ENCODE assay signal across 15 cellular contexts in the genomic region with DNA sequence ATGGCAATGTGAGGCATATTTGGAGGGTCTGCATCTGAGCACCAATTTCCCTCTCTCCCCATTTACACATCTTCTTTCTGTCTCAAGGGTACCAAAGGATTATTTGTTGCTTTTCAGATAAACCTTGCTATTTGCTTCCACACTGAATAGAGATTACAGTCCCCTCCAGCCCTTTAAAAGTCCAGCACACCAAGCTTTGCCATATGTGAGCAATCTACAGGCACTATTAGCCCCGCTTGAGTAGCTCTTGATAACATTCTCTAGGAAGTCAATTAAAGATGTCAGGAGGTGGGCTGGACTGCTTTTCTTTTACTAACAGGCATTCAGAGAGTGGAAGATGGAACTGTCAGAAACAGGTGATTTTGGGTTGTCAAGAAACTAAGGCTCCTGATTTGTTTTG.
DNase-seq lines count a peak whose midpoint lies in the region; ATAC-seq and TF ChIP-seq lines count a peak whose summit lies in the region.
"Had no signal": no experiment of that assay in that cellular context is flagged by ENCODE, and none has a peak within 500 bp of the region (broad histone marks: within the 10 kb centered on the region; RNA-seq: fewer than 3 reads in every experiment).

No MANE protein-coding gene starts in this region.

- DNase-seq in BE2C (peak; percentile 62), Karpas-422 (no peak), SK-N-DZ (ENCODE audit: low spot score) (peak; percentile 58), left kidney (ENCODE audit: low read depth, low spot score) (peak; percentile 52)
- no peak for DNase-seq in stimulated activated effector memory CD8-positive, alpha-beta T cell treated with anti-CD3 and anti-CD28 coated beads, Interleukin-12 subunit alpha, Interleukin-12 subunit beta, amount 100 ng/mL, for 72 hours (ENCODE audit: low spot score in 2 of 2)
- DNase-seq: EL, MM.1S, NCI-H1092 treated with DMSO at 0.1 percent for 48 hours, NCI-H187 treated with DMSO at 0.1 percent for 48 hours, NCI-H774 had no signal

- no peak for TF ChIP-seq CTCF in BE2C (IDR thresholded peaks at IDR 0.05; ENCODE audit: low read depth, low read length)

- no peak overlapping the region for H3K4me3 Mint-ChIP-seq in stimulated activated effector memory CD8-positive, alpha-beta T cell treated with anti-CD3 and anti-CD28 coated beads, Interleukin-12 subunit alpha, Interleukin-12 subunit beta, amount 100 ng/mL, for 72 hours

- no peaks in the 10 kb centered on the region for H3K36me3 Mint-ChIP-seq in stimulated activated effector memory CD8-positive, alpha-beta T cell treated with anti-CD3 and anti-CD28 coated beads, Interleukin-12 subunit alpha, Interleukin-12 subunit beta, amount 100 ng/mL, for 72 hours

- H3K9ac ChIP-seq in Karpas-422 (ENCODE audit: low read length): no peak overlapping the region

- H3K27ac Mint-ChIP-seq in stimulated activated effector memory CD8-positive, alpha-beta T cell treated with anti-CD3 and anti-CD28 coated beads, Interleukin-12 subunit alpha, Interleukin-12 subunit beta, amount 100 ng/mL, for 72 hours: no peak overlapping the region

- H3K79me2 ChIP-seq in Karpas-422 (ENCODE audit: low read length): no peaks in the 10 kb centered on the region

- H3K9me3 Mint-ChIP-seq in stimulated activated effector memory CD8-positive, alpha-beta T cell treated with anti-CD3 and anti-CD28 coated beads, Interleukin-12 subunit alpha, Interleukin-12 subunit beta, amount 100 ng/mL, for 72 hours: peaks cover 34% of the 10 kb centered on the region

- H3K36me3 ChIP-seq in BE2C (no peaks in the 10 kb centered on the region), Karpas-422 (ENCODE audit: insufficient read depth, low read length) (no peaks in the 10 kb centered on the region)
- H3K36me3 ChIP-seq: HAP-1 had no signal

- H2AFZ ChIP-seq in Karpas-422 (ENCODE audit: low read length): peak overlapping the region; percentile 57

- no peaks in the 10 kb centered on the region for H4K20me1 ChIP-seq in Karpas-422 (ENCODE audit: insufficient read depth, low read depth, low read length)

- no peaks in the 10 kb centered on the region for H3K9me3 ChIP-seq in BE2C
- no peaks in the 10 kb centered on the region for H3K9me3 ChIP-seq in Karpas-422 (ENCODE audit: low read length)
- H3K9me3 ChIP-seq: A549, HAP-1 had no signal

- H3K27me3 ChIP-seq in BE2C: no peaks in the 10 kb centered on the region
- no peaks in the 10 kb centered on the region for H3K27me3 ChIP-seq in Karpas-422 (ENCODE audit: low read length)

- ATAC-seq in stimulated activated effector memory CD8-positive, alpha-beta T cell treated with anti-CD3 and anti-CD28 coated beads, Interleukin-12 subunit alpha, Interleukin-12 subunit beta, amount 100 ng/mL, for 72 hours: no peak
- ATAC-seq in GM18907 (IDR thresholded peaks at IDR 0.05; ENCODE audit: unreplicated experiment) (no peak), GM21528 (IDR thresholded peaks at IDR 0.05; ENCODE audit: low FRiP score, unreplicated experiment) (no peak)
- ATAC-seq: A549 had no signal

- no peak overlapping the region for H3K4me2 ChIP-seq in Karpas-422 (ENCODE audit: low read depth, low read length, poor library complexity, severe bottlenecking)
- H3K4me2 ChIP-seq: A549 had no signal

- H3K4me1 ChIP-seq in BE2C: peaks cover 5% of the 10 kb centered on the region
- peaks cover 8% of the 10 kb centered on the region; the same call in 1 of the 2 replicates for H3K4me1 ChIP-seq in Karpas-422 (ENCODE audit: low read length)
- H3K4me1 ChIP-seq: A549, HAP-1 had no signal

- H3K27ac ChIP-seq in Karpas-422 (ENCODE audit: low read length): 0 out of 2 replicates have a peak overlapping the region, but pooled peaks have one; percentile 10
- H3K27ac ChIP-seq: A549, RWPE1 had no signal

- H3K9me2 ChIP-seq in Karpas-422 (replicated peaks; ENCODE audit: insufficient read depth, low read length): no peaks in the 10 kb centered on the region

- no peaks in the 10 kb centered on the region for H3K4me1 Mint-ChIP-seq in stimulated activated effector memory CD8-positive, alpha-beta T cell treated with anti-CD3 and anti-CD28 coated beads, Interleukin-12 subunit alpha, Interleukin-12 subunit beta, amount 100 ng/mL, for 72 hours

- no peak overlapping the region for H3K4me3 ChIP-seq in BE2C (ENCODE audit: low read depth, low read length)
- H3K4me3 ChIP-seq in Karpas-422 (ENCODE audit: low read length): no peak overlapping the region
- H3K4me3 ChIP-seq: A549, HAP-1 had no signal

Comparison
In these comparisons a context has a peak if more than half of its experiments do, and no peak if none do; other contexts are left out.
1. DNase-seq: peak in BE2C (single experiment), SK-N-DZ (single experiment) and left kidney (single experiment); none in Karpas-422 (single experiment) and stimulated activated effector memory CD8-positive, alpha-beta T cell treated with anti-CD3 and anti-CD28 coated beads, Interleukin-12 subunit alpha, Interleukin-12 subunit beta, amount 100 ng/mL, for 72 hours (0 of 2).